ENCODE assay signal across 9 cellular contexts in genomic region chr21:31347435-31348032, GRCh38. TPM values are rescaled to one million over a fixed set of nuclear protein-coding genes. Genes with fewer than 3 reads are reported as not detected.
DNase-seq lines count a peak whose midpoint lies in the region; ATAC-seq, FAIRE-seq and TF ChIP-seq lines count a peak whose summit lies in the region.
"Had no signal": no experiment of that assay in that cellular context is flagged by ENCODE, and none has a peak within 500 bp of the region (broad histone marks: within the 10 kb centered on the region; RNA-seq: fewer than 3 reads in every experiment).

No MANE protein-coding gene starts in this region.

- no peak overlapping the region for H3K27ac ChIP-seq in ovary

- TF ChIP-seq CTCF in bronchial epithelial cell (IDR thresholded peaks at IDR 0.05; ENCODE audit: insufficient read depth, low read length, severe bottlenecking) (peak; percentile 61), nephron progenitor cell (IDR thresholded peaks at IDR 0.05) (peak; percentile 28), ovary (IDR thresholded peaks at IDR 0.05) (no peak)

- DNase-seq in EH (ENCODE audit: low read depth) (peak; percentile 9), NCI-H146 treated with DMSO at 0.1 percent for 48 hours (lab: John Stamatoyannopoulos, UW; ENCODE audit: unreplicated experiment) (peak; percentile 23), bronchial epithelial cell (ENCODE audit: low read depth) (peak; percentile 62), nephron progenitor cell (no peak), AML-193 (lab: John Stamatoyannopoulos, UW) (no peak), ovary (no peak)
- no peak for DNase-seq in stimulated activated naive B cell treated with anti-CD40 and anti-IgM and Interleukin-4, amounts not matched to agents 10 μg/mL and 1 μg/mL and 100 μg/mL, for 72 hours

- peaks cover 3% of the 10 kb centered on the region for H3K4me1 ChIP-seq in ovary (ENCODE audit: insufficient read depth)

- TF ChIP-seq POLR2A in ovary (IDR thresholded peaks at IDR 0.05): no peak

- peaks cover 22% of the 10 kb centered on the region for H3K9me3 Mint-ChIP-seq in nephron progenitor cell
- peaks cover 0 to 3% of the 10 kb centered on the region in 2 donors for H3K9me3 Mint-ChIP-seq in stimulated activated naive B cell treated with anti-CD40 and anti-IgM and Interleukin-4, amounts not matched to agents 10 μg/mL and 1 μg/mL and 100 μg/mL, for 72 hours

- H3K4me3 Mint-ChIP-seq in nephron progenitor cell: peak overlapping the region; percentile 6
- no peak overlapping the region for H3K4me3 Mint-ChIP-seq in stimulated activated naive B cell treated with anti-CD40 and anti-IgM and Interleukin-4, amounts not matched to agents 10 μg/mL and 1 μg/mL and 100 μg/mL, for 72 hours
- H3K4me3 Mint-ChIP-seq: activated naive CD8-positive, alpha-beta T cell had no signal

- FAIRE-seq in bronchial epithelial cell (lab: Jason Lieb, UNC): no peak

- H3K27ac Mint-ChIP-seq in nephron progenitor cell: no peak overlapping the region
- H3K27ac Mint-ChIP-seq in stimulated activated naive B cell treated with anti-CD40 and anti-IgM and Interleukin-4, amounts not matched to agents 10 μg/mL and 1 μg/mL and 100 μg/mL, for 72 hours: no peak overlapping the region
- H3K27ac Mint-ChIP-seq: activated naive CD8-positive, alpha-beta T cell had no signal

- no peak for TF ChIP-seq EP300 in ovary (IDR thresholded peaks at IDR 0.05)

- H3K36me3 ChIP-seq in bronchial epithelial cell (ENCODE audit: control insufficient read depth, insufficient read depth, low read length) (no peaks in the 10 kb centered on the region), ovary (no peaks in the 10 kb centered on the region)

- H3K4me3 ChIP-seq in bronchial epithelial cell (ENCODE audit: low read depth, low read length) (no peak overlapping the region), ovary (no peak overlapping the region)

- H3K27me3 ChIP-seq in bronchial epithelial cell (ENCODE audit: control insufficient read depth, insufficient read depth, low read length) (no peaks in the 10 kb centered on the region), ovary (no peaks in the 10 kb centered on the region)

- intact Hi-C loops in ovary (cut with DNase I): no loop called here

- H3K9me3 ChIP-seq in ovary: no peaks in the 10 kb centered on the region

- peaks cover 51% of the 10 kb centered on the region for H3K4me1 Mint-ChIP-seq in nephron progenitor cell
- H3K4me1 Mint-ChIP-seq in stimulated activated naive B cell treated with anti-CD40 and anti-IgM and Interleukin-4, amounts not matched to agents 10 μg/mL and 1 μg/mL and 100 μg/mL, for 72 hours: peaks cover 23 to 32% of the 10 kb centered on the region in 2 donors

- peaks cover 39% of the 10 kb centered on the region for H3K36me3 Mint-ChIP-seq in nephron progenitor cell (ENCODE audit: low read depth)
- H3K36me3 Mint-ChIP-seq in stimulated activated naive B cell treated with anti-CD40 and anti-IgM and Interleukin-4, amounts not matched to agents 10 μg/mL and 1 μg/mL and 100 μg/mL, for 72 hours: no peaks in the 10 kb centered on the region

- peaks cover 10% of the 10 kb centered on the region for H3K27me3 Mint-ChIP-seq in nephron progenitor cell (ENCODE audit: low read depth, poor library complexity)
- peaks cover 20 to 23% of the 10 kb centered on the region in 2 donors for H3K27me3 Mint-ChIP-seq in stimulated activated naive B cell treated with anti-CD40 and anti-IgM and Interleukin-4, amounts not matched to agents 10 μg/mL and 1 μg/mL and 100 μg/mL, for 72 hours
- H3K27me3 Mint-ChIP-seq: activated naive CD8-positive, alpha-beta T cell had no signal

- 62 to 68% (median 67%) methylated on average over 15 of the region's 15 CpGs for WGBS in ovary, 3 donors

- no peak for ATAC-seq in HG03378 (IDR thresholded peaks at IDR 0.05; ENCODE audit: unreplicated experiment)
- ATAC-seq in stimulated activated naive B cell treated with anti-CD40 and anti-IgM and Interleukin-4, amounts not matched to agents 10 μg/mL and 1 μg/mL and 100 μg/mL, for 72 hours (replicated peaks): no peak

RNA-seq across cellular contexts. Expression of gene TIAM1, which starts 3.5 kb away (rescaled TPM):
- 8.4 and 31.6 TPM in 2 replicates for total RNA-seq in bronchial epithelial cell
- 10 to 100 TPM in 3 of 7 donors, 1 to 10 TPM in 4; 3.6 to 26.7 (median 7.1) TPM for total RNA-seq in ovary
- 10 to 100 TPM in 1 of 2 donors, 1 to 10 TPM in 1; 5.8 to 10.5 TPM for polyA plus RNA-seq in ovary

Comparison
In these comparisons a context has a peak if more than half of its experiments do, and no peak if none do; other contexts are left out.
1. DNase-seq: peak in EH (single experiment), NCI-H146 treated with DMSO at 0.1 percent for 48 hours (single experiment) and bronchial epithelial cell (single experiment); none in nephron progenitor cell (single experiment), AML-193 (0 of 2), ovary (0 of 5) and stimulated activated naive B cell treated with anti-CD40 and anti-IgM and Interleukin-4, amounts not matched to agents 10 μg/mL and 1 μg/mL and 100 μg/mL, for 72 hours (single experiment).
2. CTCF ChIP-seq: peak in bronchial epithelial cell (single experiment) and nephron progenitor cell (single experiment); none in ovary (0 of 3).